Comparison of ENCODE assay signal across 17 cellular contexts in genomic region chr7:19916011-19916410, GRCh38.
DNase-seq lines count a peak whose midpoint lies in the region; ATAC-seq, FAIRE-seq and TF ChIP-seq lines count a peak whose summit lies in the region.
"Had no signal": no experiment of that assay in that cellular context is flagged by ENCODE, and none has a peak within 500 bp of the region (broad histone marks: within the 10 kb centered on the region; RNA-seq: fewer than 3 reads in every experiment).

No MANE protein-coding gene starts in this region.

- intact Hi-C loops in body of pancreas (cut with DNase I) (no loop called here), sigmoid colon (cut with DNase I) (no loop called here)

- H3K27me3 ChIP-seq in bronchial epithelial cell (ENCODE audit: control insufficient read depth, insufficient read depth, low read length) = no peaks in the 10 kb centered on the region
- H3K27me3 ChIP-seq in body of pancreas = no peaks in the 10 kb centered on the region
- no peaks in the 10 kb centered on the region for H3K27me3 ChIP-seq in sigmoid colon
- H3K27me3 ChIP-seq: pancreas had no signal

- no peak for FAIRE-seq in bronchial epithelial cell (lab: Jason Lieb, UNC)
- FAIRE-seq: HepG2, pancreas, small intestine had no signal

- H3K4me3 ChIP-seq in bronchial epithelial cell (ENCODE audit: low read depth, low read length) (no peak overlapping the region), body of pancreas (no peak overlapping the region), sigmoid colon (no peak overlapping the region)
- H3K4me3 ChIP-seq: pancreas had no signal

- ATAC-seq in body of pancreas = no peak
- ATAC-seq: activated CD4-positive, CD25-positive, alpha-beta regulatory T cell treated with anti-CD3 and anti-CD28 coated beads, Interleukin-2, amount 50 U/mL, for 24 hours; activated naive CD8-positive, alpha-beta T cell treated with anti-CD3 and anti-CD28 coated beads, Interleukin-2, amount 50 U/mL, for 24 hours; HepG2 had no signal

- TF ChIP-seq CTCF in bronchial epithelial cell (IDR thresholded peaks at IDR 0.05; ENCODE audit: insufficient read depth, low read length, severe bottlenecking) (no peak), mesothelial cell of epicardium (IDR thresholded peaks at IDR 0.05; ENCODE audit: unreplicated experiment) (no peak), body of pancreas (IDR thresholded peaks at IDR 0.05) (no peak), sigmoid colon (IDR thresholded peaks at IDR 0.05) (no peak)

- H3K27me3 Mint-ChIP-seq in mesothelial cell of epicardium (ENCODE audit: low read depth) = no peaks in the 10 kb centered on the region
- H3K27me3 Mint-ChIP-seq: activated naive CD8-positive, alpha-beta T cell treated with anti-CD3 and anti-CD28 coated beads, Interleukin-2, amount 50 U/mL, for 24 hours had no signal

- DNase-seq in ELR (ENCODE audit: low read depth) (peak; percentile 58), M059J (ENCODE audit: low read depth) (peak; percentile 75), bronchial epithelial cell (ENCODE audit: low read depth) (peak; percentile 84), mesothelial cell of epicardium (ENCODE audit: low spot score in 2 of 2, unreplicated experiment in 2 of 2) (no peak), body of pancreas (no peak), sigmoid colon (no peak), putamen (ENCODE audit: low spot score) (no peak), globus pallidus (ENCODE audit: low spot score) (no peak)
- DNase-seq: activated naive CD8-positive, alpha-beta T cell treated with anti-CD3 and anti-CD28 coated beads, Interleukin-2, amount 50 U/mL, for 24 hours; NCI-H2029; NCI-H524; pancreas; small intestine; stimulated activated CD4-positive, alpha-beta T cell treated with anti-CD3 and anti-CD28 coated beads, Interleukin-4, amount 100 ng/mL, for 24 hours had no signal

- peak overlapping the region; percentile 10 for H3K27ac Mint-ChIP-seq in mesothelial cell of epicardium
- H3K27ac Mint-ChIP-seq: activated naive CD8-positive, alpha-beta T cell treated with anti-CD3 and anti-CD28 coated beads, Interleukin-2, amount 50 U/mL, for 24 hours; activated T-helper 2 cell treated with anti-CD3 and anti-CD28 coated beads, Interferon-gamma antibody, Interleukin-2, Interleukin-4, amounts not matched to agents 10 μg/mL and 5 μg/mL and 100 μg/mL, durations not matched to agents 14 hours and 24 hours and 36 hours had no signal

- no peak overlapping the region for H3K27ac ChIP-seq in body of pancreas
- no peak overlapping the region for H3K27ac ChIP-seq in sigmoid colon
- H3K27ac ChIP-seq: pancreas had no signal

- peaks cover 31% of the 10 kb centered on the region for H3K4me1 Mint-ChIP-seq in mesothelial cell of epicardium
- H3K4me1 Mint-ChIP-seq: activated naive CD8-positive, alpha-beta T cell treated with anti-CD3 and anti-CD28 coated beads, Interleukin-2, amount 50 U/mL, for 24 hours had no signal

- TF ChIP-seq POLR2A in body of pancreas (IDR thresholded peaks at IDR 0.05) = no peak
- no peak for TF ChIP-seq POLR2A in sigmoid colon (IDR thresholded peaks at IDR 0.05)

- H3K4me3 Mint-ChIP-seq in mesothelial cell of epicardium = no peak overlapping the region
- H3K4me3 Mint-ChIP-seq: activated naive CD8-positive, alpha-beta T cell treated with anti-CD3 and anti-CD28 coated beads, Interleukin-2, amount 50 U/mL, for 24 hours had no signal

- 93 to 100% methylated on average over 1 of the region's 1 CpG for WGBS in body of pancreas, 2 donors
- WGBS in sigmoid colon, 2 donors = 94 to 97% methylated on average over 1 of the region's 1 CpG

- no peaks in the 10 kb centered on the region for H3K4me1 ChIP-seq in body of pancreas
- H3K4me1 ChIP-seq in sigmoid colon = no peaks in the 10 kb centered on the region
- H3K4me1 ChIP-seq: pancreas had no signal

- H3K36me3 Mint-ChIP-seq in mesothelial cell of epicardium = no peaks in the 10 kb centered on the region

- no peaks in the 10 kb centered on the region for H3K9me3 Mint-ChIP-seq in mesothelial cell of epicardium
- H3K9me3 Mint-ChIP-seq: activated T-helper 2 cell treated with anti-CD3 and anti-CD28 coated beads, Interferon-gamma antibody, Interleukin-2, Interleukin-4, amounts not matched to agents 10 μg/mL and 5 μg/mL and 100 μg/mL, durations not matched to agents 14 hours and 24 hours and 36 hours had no signal

- H3K36me3 ChIP-seq in bronchial epithelial cell (ENCODE audit: control insufficient read depth, insufficient read depth, low read length) (no peaks in the 10 kb centered on the region), body of pancreas (replicated peaks in 1 of 2; ENCODE audit: insufficient read depth in 1 of 2, low read depth in 2 of 2) (no peaks in the 10 kb centered on the region), sigmoid colon (no peaks in the 10 kb centered on the region)
- H3K36me3 ChIP-seq: pancreas had no signal

- no peak for TF ChIP-seq EP300 in sigmoid colon (IDR thresholded peaks at IDR 0.05)

- H3K9me3 ChIP-seq in body of pancreas (no peaks in the 10 kb centered on the region), sigmoid colon (no peaks in the 10 kb centered on the region)
- H3K9me3 ChIP-seq: pancreas had no signal

Comparison
In these comparisons a context has a peak if more than half of its experiments do, and no peak if none do; other contexts are left out.
1. DNase-seq: peak in ELR (single experiment), M059J (single experiment) and bronchial epithelial cell (single experiment); none in mesothelial cell of epicardium (0 of 2), body of pancreas (0 of 4), sigmoid colon (single experiment), putamen (single experiment) and globus pallidus (single experiment).